Comparison of ENCODE assay signal across 8 cellular contexts in the genomic region with DNA sequence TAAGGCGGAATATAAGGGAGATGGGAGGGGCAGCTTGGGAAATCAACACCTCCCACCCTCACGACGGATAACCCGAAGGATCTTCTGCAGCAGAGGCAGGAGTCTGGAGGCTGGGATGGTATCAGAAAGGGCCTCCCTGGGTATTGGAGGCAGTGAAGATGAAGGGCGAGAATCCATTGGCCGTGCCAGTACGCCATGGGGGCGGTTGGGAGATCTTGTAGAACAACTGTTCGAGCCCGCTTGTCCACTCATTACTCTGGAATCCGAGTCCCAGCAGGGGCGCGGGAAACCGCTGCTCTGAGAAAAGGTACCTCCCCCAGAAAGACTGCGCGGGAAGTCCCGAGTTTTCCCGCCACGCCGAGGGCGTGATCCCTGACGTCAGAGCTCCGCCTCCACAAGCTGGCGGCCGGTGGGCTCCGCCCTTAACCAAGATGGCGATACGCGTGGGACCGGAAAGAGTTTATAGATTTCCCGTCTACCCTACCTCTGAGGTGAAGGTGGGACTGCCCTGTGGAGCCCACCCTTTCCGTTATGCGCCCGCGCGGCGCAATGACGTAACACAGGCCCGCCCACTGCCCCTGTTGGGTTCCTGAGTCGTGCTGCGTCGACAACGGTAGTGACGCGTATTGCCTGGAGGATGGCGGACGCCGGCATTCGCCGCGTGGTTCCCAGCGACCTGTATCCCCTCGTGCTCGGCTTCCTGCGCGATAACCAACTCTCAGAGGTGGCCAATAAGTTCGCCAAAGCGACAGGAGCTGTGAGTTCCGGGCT. TPM values are rescaled to one million over a fixed set of nuclear protein-coding genes. Genes with fewer than 3 reads are reported as not detected.
DNase-seq lines count a peak whose midpoint lies in the region; ATAC-seq and TF ChIP-seq lines count a peak whose summit lies in the region.

NOLC1 (plus strand) TSS at position 616 of the 771 bp plus-strand sequence; CDS start at position 638, 22 bp downstream.

- peak; percentile 99 for DNase-seq in CMK (ENCODE audit: low read depth)
- peak; percentile 95 for DNase-seq in GM20000 (ENCODE audit: low spot score)
- DNase-seq in HT-29 (ENCODE audit: low spot score) = peak; percentile 98
- DNase-seq in NOMO-1 (lab: John Stamatoyannopoulos, UW; ENCODE audit: unreplicated experiment in 2 of 2) = peak; percentile 97 to 98
- DNase-seq in effector CD8-positive, alpha-beta T cell (lab: John Stamatoyannopoulos, UW) = peak; percentile 99
- peak; percentile 99 for DNase-seq in lung (ENCODE audit: low spot score)
- peak; percentile 99 to 100 (median 100) for DNase-seq in stimulated activated CD4-positive, alpha-beta T cell treated with anti-CD3 and anti-CD28 coated beads, TNF-alpha, amount 100 ng/mL, for 4 hours (ENCODE audit: low read depth in 3 of 3)

- peaks cover 3 to 15% of the 10 kb centered on the region in 2 donors for H3K4me1 ChIP-seq in lung (ENCODE audit: control insufficient read depth in 2 of 2, insufficient read depth in 2 of 2, low read length in 2 of 2)

- WGBS in lung, 2 donors = 6 to 8% methylated on average over 56 to 59 of the region's 59 CpGs

- POLR2A ChIA-PET in activated CD8-positive, alpha-beta memory T cell treated with anti-CD3 and anti-CD28 coated beads for 36 hours (lab: Charles Lee) = interaction anchor here (0.6 to 2.5 kb wide), 7 partner anchors 14 to 264 kb away, joined by 3 to 14 read pairs (median 4); partner anchors contain the start of gene NFKB2

- peaks cover 20 to 31% of the 10 kb centered on the region in 2 donors for H3K36me3 ChIP-seq in lung (ENCODE audit: control insufficient read depth in 2 of 2, insufficient read depth in 2 of 2, low read length in 2 of 2)

- H3K4me3 ChIP-seq in lung = peak within 1 kb of the TSS; percentile 96

- no peak for TF ChIP-seq CTCF in GM20000 (IDR thresholded peaks at IDR 0.05; ENCODE audit: extremely low read depth, missing control alignments)
- no peak for TF ChIP-seq CTCF in lung (IDR thresholded peaks at IDR 0.05; ENCODE audit: control extremely low read depth, extremely low read depth)

- peak within 1 kb of the TSS; percentile 89 to 98 for H3K27ac ChIP-seq in lung (ENCODE audit: low read depth in 1 of 2, low read length in 1 of 2)

- H3K9me3 ChIP-seq in lung (ENCODE audit: control insufficient read depth in 2 of 2, insufficient read depth in 1 of 2, low read length in 1 of 2) = no peaks in the 10 kb centered on the region

- CTCF ChIA-PET in activated CD8-positive, alpha-beta memory T cell treated with anti-CD3 and anti-CD28 coated beads for 36 hours (lab: Charles Lee) = interaction anchor here (1.0 to 1.4 kb wide), 4 partner anchors 13 to 82 kb away, joined by 3 to 4 read pairs (median 3); no protein-coding TSS in a partner anchor

- H3K27me3 ChIP-seq in lung (ENCODE audit: control insufficient read depth, insufficient read depth) = no peaks in the 10 kb centered on the region

- peak; percentile 96 for ATAC-seq in lung (ENCODE audit: insufficient read depth, low FRiP score)

RNA-seq across cellular contexts. Expression of gene NOLC1, which starts in this region (rescaled TPM):
- total RNA-seq in HT-29 (2014; rRNA removed; shearing (Covaris generic)) = 79.1 and 88.7 TPM in 2 replicates
- 100 to 1,000 TPM; 341 to 355 TPM for total RNA-seq in activated CD8-positive, alpha-beta memory T cell treated with anti-CD3 and anti-CD28 coated beads for 36 hours
- total RNA-seq in lung = 10 to 100 TPM; 30.9 to 42.4 TPM
- 10 to 100 TPM; 21.8 to 60.9 TPM for polyA plus RNA-seq in lung

Comparison
In these comparisons a context has a peak if more than half of its experiments do, and no peak if none do; other contexts are left out.
1. Peak in every context shown above with its lines: DNase-seq, ATAC-seq, H3K4me3 ChIP-seq and H3K27ac ChIP-seq.